In genomic region chr20:17859002-17859615, GRCh38 we compare ENCODE assay signal across 11 cellular contexts.
DNase-seq lines count a peak whose midpoint lies in the region; ATAC-seq and TF ChIP-seq lines count a peak whose summit lies in the region.
"Had no signal": no experiment of that assay in that cellular context is flagged by ENCODE, and none has a peak within 500 bp of the region (broad histone marks: within the 10 kb centered on the region; RNA-seq: fewer than 3 reads in every experiment).

No MANE protein-coding gene starts in this region.

- CTCF ChIA-PET in mammary epithelial cell (lab: Charles Lee; ENCODE audit: low non-redundant PET) = no interaction called here

- WGBS in mammary epithelial cell (ENCODE audit: low coverage, missing lambda C conversion rate) = 97% methylated on average over 6 of the region's 7 CpGs

- no peak for TF ChIP-seq CTCF in mammary epithelial cell (conservative IDR thresholded peaks at IDR 0.05 in 1 of 2, IDR thresholded peaks at IDR 0.05 in 1 of 2; ENCODE audit: extremely low read depth in 1 of 2, insufficient read depth in 1 of 2, low read depth in 1 of 2, low read length in 2 of 2)

- peak overlapping the region in 7 of 11 experiments; percentile 18 to 87 (median 50); a peak in 13 of 22 replicates for H3K27ac ChIP-seq in BLaER1 treated with 17β-estradiol and CSF1 and Interleukin-3, amounts not matched to agents 10 nM and 100 nM
- H3K27ac ChIP-seq in mammary epithelial cell (ENCODE audit: insufficient read depth, low read depth, low read length) = no peak overlapping the region
- H3K27ac ChIP-seq: ascending aorta had no signal

- H3K9ac ChIP-seq in BLaER1 treated with 17β-estradiol and CSF1 and Interleukin-3, amounts not matched to agents 10 nM and 100 nM = peak overlapping the region in 4 of 11 experiments; percentile 5 to 44 (median 40); a peak in 7 of 22 replicates
- no peak overlapping the region for H3K9ac ChIP-seq in mammary epithelial cell (ENCODE audit: insufficient read depth, low read length)

- intact Hi-C loops in mammary epithelial cell (cut with micrococcal nuclease) = no loop called here

- H3K79me2 ChIP-seq in mammary epithelial cell (ENCODE audit: insufficient read depth, low read length) = no peaks in the 10 kb centered on the region

- DNase-seq in mammary epithelial cell (no peak), HT-29 (ENCODE audit: low spot score) (no peak), NCI-H526 (lab: John Stamatoyannopoulos, UW) (no peak), cerebellar nuclear complex (lab: John Stamatoyannopoulos, UW) (no peak)
- DNase-seq: activated CD4-positive, CD25-positive, alpha-beta regulatory T cell treated with anti-CD3 and anti-CD28 coated beads, Interleukin-2, amount 50 U/mL, for 72 hours; stimulated activated CD4-positive, alpha-beta T cell treated with anti-CD3 and anti-CD28 coated beads, Interleukin-2, amount 100 ng/mL, for 48 hours had no signal

- H4K20me1 ChIP-seq in BLaER1 treated with 17β-estradiol and CSF1 and Interleukin-3, amounts not matched to agents 10 nM and 100 nM = peaks cover 0 to 13% (median 0%) of the 10 kb centered on the region in 11 experiments; a peak in 1 of 22 replicates
- no peaks in the 10 kb centered on the region for H4K20me1 ChIP-seq in mammary epithelial cell (ENCODE audit: insufficient read depth, low read length)

- peak overlapping the region; percentile 78 to 98 (median 88) for H3K4me2 ChIP-seq in BLaER1 treated with 17β-estradiol and CSF1 and Interleukin-3, amounts not matched to agents 10 nM and 100 nM
- H3K4me2 ChIP-seq in mammary epithelial cell (ENCODE audit: insufficient read depth, low read depth, low read length) = no peak overlapping the region

- peaks cover 0 to 43% (median 0%) of the 10 kb centered on the region in 11 experiments; a peak in 8 of 22 replicates for H3K27me3 ChIP-seq in BLaER1 treated with 17β-estradiol and CSF1 and Interleukin-3, amounts not matched to agents 10 nM and 100 nM
- H3K27me3 ChIP-seq in mammary epithelial cell (ENCODE audit: insufficient read depth, low read length) = no peaks in the 10 kb centered on the region
- H3K27me3 ChIP-seq: ascending aorta had no signal

- peak overlapping the region; percentile 63 for H2AFZ ChIP-seq in mammary epithelial cell (ENCODE audit: low read depth, low read length)

- dilution Hi-C loops in mammary epithelial cell (cut with HindIII; ENCODE audit: low sequenced_read_pairs) = no loop called here

- in situ Hi-C loops in mammary epithelial cell (cut with MboI; ENCODE audit: low sequenced_read_pairs in 2 of 2) = no loop called here

- H3K36me3 ChIP-seq in BLaER1 treated with 17β-estradiol and CSF1 and Interleukin-3, amounts not matched to agents 10 nM and 100 nM = no peaks in the 10 kb centered on the region
- no peaks in the 10 kb centered on the region for H3K36me3 ChIP-seq in mammary epithelial cell (ENCODE audit: insufficient read depth, low read length)
- H3K36me3 ChIP-seq: ascending aorta had no signal

- no TSS peak for BruUV-seq in mammary epithelial cell (replicated peaks; lab: Mats Ljungman, UMichigan)

- peak; percentile 38 for ATAC-seq in GM19043 (IDR thresholded peaks at IDR 0.05; ENCODE audit: low read depth, unreplicated experiment)
- ATAC-seq in HG03139 (IDR thresholded peaks at IDR 0.05; ENCODE audit: unreplicated experiment) = peak; percentile 42
- no peak for ATAC-seq in esophagus mucosa

- no peak overlapping the region; a peak in 2 of 20 replicates for H3K4me3 ChIP-seq in BLaER1 treated with 17β-estradiol and CSF1 and Interleukin-3, amounts not matched to agents 10 nM and 100 nM
- H3K4me3 ChIP-seq in mammary epithelial cell (replicated peaks in 1 of 3; ENCODE audit: insufficient read depth in 1 of 3, low read depth in 2 of 3, low read length in 3 of 3) = no peak overlapping the region
- H3K4me3 ChIP-seq: ascending aorta had no signal

- H3K4me1 ChIP-seq in BLaER1 treated with 17β-estradiol and CSF1 and Interleukin-3, amounts not matched to agents 10 nM and 100 nM = peaks cover 33 to 91% (median 81%) of the 10 kb centered on the region in 10 experiments
- H3K4me1 ChIP-seq in mammary epithelial cell (ENCODE audit: insufficient read depth, low read length) = peaks cover 31% of the 10 kb centered on the region

- peaks cover 0 to 8% (median 0%) of the 10 kb centered on the region in 11 experiments; a peak in 5 of 22 replicates for H3K9me3 ChIP-seq in BLaER1 treated with 17β-estradiol and CSF1 and Interleukin-3, amounts not matched to agents 10 nM and 100 nM (replicated peaks in 1 of 11)
- H3K9me3 ChIP-seq in mammary epithelial cell (replicated peaks; ENCODE audit: insufficient read depth, low read length) = peaks cover 5% of the 10 kb centered on the region
- H3K9me3 ChIP-seq: ascending aorta had no signal
